ENCODE assay signal across 15 cellular contexts in the genomic region with DNA sequence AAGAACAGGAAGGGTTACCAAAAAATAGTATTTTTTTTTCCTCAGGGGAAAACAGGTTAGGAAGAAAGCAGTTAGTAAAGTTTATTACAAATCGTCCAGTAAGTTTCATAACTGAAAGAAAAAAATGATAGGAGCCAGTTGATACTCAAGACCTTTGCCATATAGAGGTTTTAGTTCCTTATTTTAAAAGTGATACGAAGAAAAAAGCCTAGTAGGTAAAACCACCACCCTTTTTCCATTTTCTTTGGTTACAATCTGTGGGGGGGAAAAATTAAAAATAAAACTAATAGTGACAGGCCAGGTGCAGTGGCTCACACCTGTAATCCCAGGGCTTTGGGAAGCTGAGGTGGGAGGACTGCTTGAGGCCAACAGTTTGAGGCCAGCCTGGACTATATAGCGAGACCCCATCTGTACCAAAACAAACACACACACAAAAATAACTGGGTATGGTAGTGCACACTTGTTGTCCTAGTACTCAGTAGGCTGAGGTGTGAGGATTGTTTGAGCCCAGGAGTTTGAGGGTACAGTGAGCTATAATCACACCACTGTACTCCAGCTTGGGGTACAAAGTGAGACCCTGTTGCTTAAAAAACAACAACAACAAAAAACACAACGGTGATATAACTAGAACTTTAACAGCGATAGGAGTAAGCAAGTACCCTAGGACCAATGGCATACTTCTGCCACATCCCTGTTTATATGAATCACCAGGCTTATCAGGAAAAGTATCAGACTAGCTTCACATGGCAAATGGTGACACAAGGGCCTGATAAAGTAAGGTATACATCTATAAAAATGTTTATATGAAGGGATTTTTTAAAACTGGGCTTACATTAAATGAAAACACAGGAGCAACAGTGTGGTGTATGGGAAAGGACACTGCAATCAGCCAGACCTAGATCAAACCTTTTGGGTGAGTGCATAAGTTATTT. TPM values are rescaled to one million over a fixed set of nuclear protein-coding genes. Genes with fewer than 3 reads are reported as not detected.
A peak's percentile ranks its signal among the peaks of the same experiment; 100 is the strongest.
DNase-seq lines count a peak whose midpoint lies in the region; ATAC-seq and TF ChIP-seq lines count a peak whose summit lies in the region.
"Had no signal": no experiment of that assay in that cellular context is flagged by ENCODE, and none has a peak within 500 bp of the region (broad histone marks: within the 10 kb centered on the region; RNA-seq: fewer than 3 reads in every experiment).

No MANE protein-coding gene starts in this region.

- DNase-seq in DND-41 = no peak
- no peak for DNase-seq in activated B cell treated with CpG ODN at 0.5 μM for 24 hours
- peak; percentile 44 for DNase-seq in mesenchymal stem cell
- DNase-seq in ascending aorta (ENCODE audit: low spot score in 2 of 2) = no peak
- no peak for DNase-seq in activated T-helper 1 cell treated with anti-CD3 and anti-CD28 coated beads, Interleukin-12 subunit alpha, Interleukin-12 subunit beta, Interleukin-2, Interleukin-4 antibody, amounts not matched to agents 30 ng/mL and 10 ng/mL and 1 ng/mL, durations not matched to agents 14 hours and 24 hours and 36 hours (ENCODE audit: low spot score)
- DNase-seq: activated CD4-positive, alpha-beta T cell treated with anti-CD3 and anti-CD28 coated beads, Interleukin-2, amount 50 U/mL, for 4 hours; adrenal gland; mucosa of descending colon; sigmoid colon; SJCRH30; uterus had no signal

- intact Hi-C loops in activated B cell treated with CpG ODN at 0.5 μM for 24 hours (cut with micrococcal nuclease) = no loop called here
- intact Hi-C loops in ascending aorta (cut with DNase I) = no loop called here
- intact Hi-C loops in activated T-helper 1 cell treated with anti-CD3 and anti-CD28 coated beads, Interleukin-12 subunit alpha, Interleukin-12 subunit beta, Interleukin-2, Interleukin-4 antibody, amounts not matched to agents 30 ng/mL and 10 ng/mL and 1 ng/mL, durations not matched to agents 14 hours and 24 hours and 36 hours (cut with micrococcal nuclease) = no loop called here

- POLR2A ChIA-PET in activated B cell treated with CpG ODN at 0.5 μM for 24 hours (lab: Charles Lee) = interaction anchor here (0.6 kb wide), 1 partner anchor 1495 kb away, joined by 7 read pairs; the partner anchor contains the start of gene TUT4

- ATAC-seq in DND-41 (ENCODE audit: insufficient read depth, low read depth) = no peak
- ATAC-seq in HG03354 (IDR thresholded peaks at IDR 0.05; ENCODE audit: poor library complexity, severe bottlenecking, unreplicated experiment) = peak; percentile 48
- ATAC-seq in activated B cell treated with CpG ODN at 0.5 μM for 24 hours (ENCODE audit: low read depth) = peak; percentile 69
- ATAC-seq in GM21786 (IDR thresholded peaks at IDR 0.05; ENCODE audit: unreplicated experiment) = no peak
- no peak for ATAC-seq in HG03095 (IDR thresholded peaks at IDR 0.05; ENCODE audit: unreplicated experiment)
- ATAC-seq: mucosa of descending colon had no signal

- H4K8ac ChIP-seq in mesenchymal stem cell (ENCODE audit: low read length) = no peak overlapping the region

- peaks cover 5% of the 10 kb centered on the region for H3K79me1 ChIP-seq in mesenchymal stem cell (replicated peaks; ENCODE audit: low read length, poor library complexity, severe bottlenecking)

- H3K27ac Mint-ChIP-seq in activated B cell treated with CpG ODN at 0.5 μM for 24 hours = peak overlapping the region; percentile 77
- no peak overlapping the region for H3K27ac Mint-ChIP-seq in activated T-helper 1 cell treated with anti-CD3 and anti-CD28 coated beads, Interleukin-12 subunit alpha, Interleukin-12 subunit beta, Interleukin-2, Interleukin-4 antibody, amounts not matched to agents 30 ng/mL and 10 ng/mL and 1 ng/mL, durations not matched to agents 14 hours and 24 hours and 36 hours

- H3K4me3 Mint-ChIP-seq in activated B cell treated with CpG ODN at 0.5 μM for 24 hours = peak overlapping the region; percentile 61
- H3K4me3 Mint-ChIP-seq in activated T-helper 1 cell treated with anti-CD3 and anti-CD28 coated beads, Interleukin-12 subunit alpha, Interleukin-12 subunit beta, Interleukin-2, Interleukin-4 antibody, amounts not matched to agents 30 ng/mL and 10 ng/mL and 1 ng/mL, durations not matched to agents 14 hours and 24 hours and 36 hours = no peak overlapping the region

- H3K27me3 Mint-ChIP-seq in activated B cell treated with CpG ODN at 0.5 μM for 24 hours = no peaks in the 10 kb centered on the region
- H3K27me3 Mint-ChIP-seq in activated T-helper 1 cell treated with anti-CD3 and anti-CD28 coated beads, Interleukin-12 subunit alpha, Interleukin-12 subunit beta, Interleukin-2, Interleukin-4 antibody, amounts not matched to agents 30 ng/mL and 10 ng/mL and 1 ng/mL, durations not matched to agents 14 hours and 24 hours and 36 hours (ENCODE audit: insufficient read depth) = no peaks in the 10 kb centered on the region

- H2AK5ac ChIP-seq in mesenchymal stem cell (ENCODE audit: low read length, severe bottlenecking) = no peak overlapping the region

- peaks cover 30% of the 10 kb centered on the region for H3K36me3 Mint-ChIP-seq in activated B cell treated with CpG ODN at 0.5 μM for 24 hours (ENCODE audit: low read depth)
- H3K36me3 Mint-ChIP-seq in activated T-helper 1 cell treated with anti-CD3 and anti-CD28 coated beads, Interleukin-12 subunit alpha, Interleukin-12 subunit beta, Interleukin-2, Interleukin-4 antibody, amounts not matched to agents 30 ng/mL and 10 ng/mL and 1 ng/mL, durations not matched to agents 14 hours and 24 hours and 36 hours (ENCODE audit: low read depth) = peaks cover 14% of the 10 kb centered on the region

- H2AFZ ChIP-seq in DND-41 (ENCODE audit: low read depth, low read length) = no peak overlapping the region
- H2AFZ ChIP-seq in mesenchymal stem cell (ENCODE audit: low read depth, low read length) = no peak overlapping the region

- no peak overlapping the region for H3K23ac ChIP-seq in mesenchymal stem cell (ENCODE audit: low read length in 2 of 2)

- no peak overlapping the region for H2BK12ac ChIP-seq in mesenchymal stem cell (ENCODE audit: low read length in 2 of 2)

- H3K9me3 ChIP-seq in DND-41 (ENCODE audit: insufficient read depth, low read length, severe bottlenecking) = no peaks in the 10 kb centered on the region
- no peaks in the 10 kb centered on the region for H3K9me3 ChIP-seq in mesenchymal stem cell (ENCODE audit: control insufficient read depth, low read length)
- H3K9me3 ChIP-seq in ascending aorta = no peaks in the 10 kb centered on the region
- H3K9me3 ChIP-seq: adrenal gland, mucosa of descending colon, sigmoid colon, SJCRH30, uterus had no signal

- H3K27ac ChIP-seq in DND-41 (ENCODE audit: low read length) (no peak overlapping the region), mesenchymal stem cell (ENCODE audit: low read length, poor library complexity, severe bottlenecking) (no peak overlapping the region), ascending aorta (no peak overlapping the region)
- H3K27ac ChIP-seq: adrenal gland, epithelial cell of prostate, sigmoid colon, SJCRH30, uterus had no signal

- H3K36me3 ChIP-seq in DND-41 (ENCODE audit: insufficient read depth, low read length) (peaks cover 27% of the 10 kb centered on the region), mesenchymal stem cell (ENCODE audit: control insufficient read depth in 1 of 2, insufficient read depth in 2 of 2, low read depth in 1 of 2, low read length in 2 of 2) (peaks cover 0 to 20% of the 10 kb centered on the region in 2 experiments), ascending aorta (peaks cover 6 to 19% of the 10 kb centered on the region in 2 donors)
- H3K36me3 ChIP-seq: uterus had no signal

- no peak overlapping the region for H3K14ac ChIP-seq in mesenchymal stem cell (ENCODE audit: low read length in 2 of 2)

- H3K9me3 Mint-ChIP-seq in activated B cell treated with CpG ODN at 0.5 μM for 24 hours = no peaks in the 10 kb centered on the region
- no peaks in the 10 kb centered on the region for H3K9me3 Mint-ChIP-seq in activated T-helper 1 cell treated with anti-CD3 and anti-CD28 coated beads, Interleukin-12 subunit alpha, Interleukin-12 subunit beta, Interleukin-2, Interleukin-4 antibody, amounts not matched to agents 30 ng/mL and 10 ng/mL and 1 ng/mL, durations not matched to agents 14 hours and 24 hours and 36 hours

- H3K4me3 ChIP-seq in DND-41 (ENCODE audit: low read depth in 1 of 2, low read length in 2 of 2) (no peak overlapping the region), mesenchymal stem cell (ENCODE audit: insufficient read depth in 1 of 2, low read depth in 1 of 2, low read length in 2 of 2) (no peak overlapping the region), ascending aorta (no peak overlapping the region)
- H3K4me3 ChIP-seq: adrenal gland, mucosa of descending colon, sigmoid colon, SJCRH30, uterus had no signal

- no peak overlapping the region for H2BK15ac ChIP-seq in mesenchymal stem cell (ENCODE audit: low read depth, poor library complexity, severe bottlenecking)

- peaks cover 85% of the 10 kb centered on the region for H3K79me2 ChIP-seq in DND-41 (ENCODE audit: insufficient read depth, low read length)

- CTCF ChIA-PET in activated B cell treated with CpG ODN at 0.5 μM for 24 hours (lab: Charles Lee) = interaction anchor here (0.6 kb wide), 1 partner anchor 187 kb away, joined by 3 read pairs; no protein-coding TSS in a partner anchor

- peaks cover 40% of the 10 kb centered on the region for H3K4me1 Mint-ChIP-seq in activated B cell treated with CpG ODN at 0.5 μM for 24 hours
- no peaks in the 10 kb centered on the region for H3K4me1 Mint-ChIP-seq in activated T-helper 1 cell treated with anti-CD3 and anti-CD28 coated beads, Interleukin-12 subunit alpha, Interleukin-12 subunit beta, Interleukin-2, Interleukin-4 antibody, amounts not matched to agents 30 ng/mL and 10 ng/mL and 1 ng/mL, durations not matched to agents 14 hours and 24 hours and 36 hours (ENCODE audit: low read depth)

- no peak overlapping the region for H3K9ac ChIP-seq in DND-41 (ENCODE audit: low read depth, low read length)
- peak overlapping the region; percentile 7 for H3K9ac ChIP-seq in mesenchymal stem cell (ENCODE audit: low read length)

- TF ChIP-seq CTCF in DND-41 (IDR thresholded peaks at IDR 0.05; ENCODE audit: borderline replicate concordance, extremely low read depth, low read length, poor library complexity, severe bottlenecking) (no peak), activated B cell treated with CpG ODN at 0.5 μM for 24 hours (IDR thresholded peaks at IDR 0.05) (no peak), ascending aorta (IDR thresholded peaks at IDR 0.05) (no peak)

- H3K4ac ChIP-seq in mesenchymal stem cell (ENCODE audit: low read depth in 1 of 2, low read length in 2 of 2) = no peak overlapping the region

- H3K27me3 ChIP-seq in DND-41 (ENCODE audit: insufficient read depth, low read length, poor library complexity) (no peaks in the 10 kb centered on the region), mesenchymal stem cell (ENCODE audit: control insufficient read depth in 1 of 2, insufficient read depth in 1 of 2, low read length in 2 of 2) (no peaks in the 10 kb centered on the region), ascending aorta (no peaks in the 10 kb centered on the region)
- H3K27me3 ChIP-seq: adrenal gland, sigmoid colon, SJCRH30, uterus had no signal

- peaks cover 22% of the 10 kb centered on the region for H3K4me1 ChIP-seq in DND-41 (ENCODE audit: insufficient read depth, low read length)
- H3K4me1 ChIP-seq in mesenchymal stem cell (ENCODE audit: control insufficient read depth, insufficient read depth, low read depth, low read length) = peaks cover 5% of the 10 kb centered on the region
- peaks cover 0 to 41% of the 10 kb centered on the region in 2 donors for H3K4me1 ChIP-seq in ascending aorta

- 83% methylated on average over 2 of the region's 5 CpGs for WGBS in mesenchymal stem cell

- H2BK5ac ChIP-seq in mesenchymal stem cell (ENCODE audit: low read depth, low read length, poor library complexity, severe bottlenecking) = no peak overlapping the region

- H4K20me1 ChIP-seq in DND-41 (ENCODE audit: insufficient read depth, low read length) = peaks cover 11% of the 10 kb centered on the region

- no peak overlapping the region for H4K91ac ChIP-seq in mesenchymal stem cell (ENCODE audit: low read length)

- H3K4me2 ChIP-seq in DND-41 (ENCODE audit: insufficient read depth, low read length) (0 out of 2 replicates have a peak overlapping the region, but pooled peaks have one; percentile 16), mesenchymal stem cell (ENCODE audit: low read length, poor library complexity, severe bottlenecking) (no peak overlapping the region)

- no peak overlapping the region for H2BK120ac ChIP-seq in mesenchymal stem cell (ENCODE audit: low read depth, low read length)

- H3K18ac ChIP-seq in mesenchymal stem cell (ENCODE audit: low read depth in 1 of 2, low read length in 2 of 2) = no peak overlapping the region

RNA-seq across cellular contexts. Expression of gene TMEM59, which starts 5.4 kb away (rescaled TPM):
- total RNA-seq in activated B cell treated with CpG ODN at 0.5 μM for 24 hours (103 and 123 TPM in 2 replicates), ascending aorta (97.5 TPM)
- polyA plus RNA-seq in mesenchymal stem cell (2013, experiment 1 of 2) = 282 TPM
- polyA plus RNA-seq in mesenchymal stem cell (2013, experiment 2 of 2) = 305 TPM
- total RNA-seq in activated T-helper 1 cell treated with anti-CD3 and anti-CD28 coated beads, Interleukin-12 subunit alpha, Interleukin-12 subunit beta, Interleukin-2, Interleukin-4 antibody, amounts not matched to agents 30 ng/mL and 10 ng/mL and 1 ng/mL, durations not matched to agents 14 hours and 24 hours and 36 hours = 119 and 133 TPM in 2 replicates

RNA-seq across cellular contexts. Expression of gene TCEANC2, which starts 5.8 kb away (rescaled TPM):
- total RNA-seq in activated B cell treated with CpG ODN at 0.5 μM for 24 hours = 7.3 and 8.1 TPM in 2 replicates
- polyA plus RNA-seq in mesenchymal stem cell (2013, experiment 1 of 2) = 1.7 TPM
- 1.8 TPM for polyA plus RNA-seq in mesenchymal stem cell (2013, experiment 2 of 2)
- 0.64 TPM for total RNA-seq in ascending aorta
- total RNA-seq in activated T-helper 1 cell treated with anti-CD3 and anti-CD28 coated beads, Interleukin-12 subunit alpha, Interleukin-12 subunit beta, Interleukin-2, Interleukin-4 antibody, amounts not matched to agents 30 ng/mL and 10 ng/mL and 1 ng/mL, durations not matched to agents 14 hours and 24 hours and 36 hours = 11.8 and 12.0 TPM in 2 replicates

RNA-seq across cellular contexts. Expression of gene LDLRAD1, which starts 29.7 kb away (rescaled TPM):
- not detected in 2 replicates for total RNA-seq in activated B cell treated with CpG ODN at 0.5 μM for 24 hours
- polyA plus RNA-seq in mesenchymal stem cell (2013, experiment 1 of 2) = not detected
- polyA plus RNA-seq in mesenchymal stem cell (2013, experiment 2 of 2) = not detected
- total RNA-seq in ascending aorta = not detected
- total RNA-seq in activated T-helper 1 cell treated with anti-CD3 and anti-CD28 coated beads, Interleukin-12 subunit alpha, Interleukin-12 subunit beta, Interleukin-2, Interleukin-4 antibody, amounts not matched to agents 30 ng/mL and 10 ng/mL and 1 ng/mL, durations not matched to agents 14 hours and 24 hours and 36 hours = not detected in 2 replicates
- total RNA-seq: sigmoid colon, SJCRH30 had no signal
- polyA plus RNA-seq: sigmoid colon had no signal

Comparison
In these comparisons a context has a peak if more than half of its experiments do, and no peak if none do; other contexts are left out.
1. ATAC-seq: peak in HG03354 (single experiment) and activated B cell treated with CpG ODN at 0.5 μM for 24 hours (single experiment); none in DND-41 (single experiment), GM21786 (single experiment) and HG03095 (single experiment).